In the genomic region with DNA sequence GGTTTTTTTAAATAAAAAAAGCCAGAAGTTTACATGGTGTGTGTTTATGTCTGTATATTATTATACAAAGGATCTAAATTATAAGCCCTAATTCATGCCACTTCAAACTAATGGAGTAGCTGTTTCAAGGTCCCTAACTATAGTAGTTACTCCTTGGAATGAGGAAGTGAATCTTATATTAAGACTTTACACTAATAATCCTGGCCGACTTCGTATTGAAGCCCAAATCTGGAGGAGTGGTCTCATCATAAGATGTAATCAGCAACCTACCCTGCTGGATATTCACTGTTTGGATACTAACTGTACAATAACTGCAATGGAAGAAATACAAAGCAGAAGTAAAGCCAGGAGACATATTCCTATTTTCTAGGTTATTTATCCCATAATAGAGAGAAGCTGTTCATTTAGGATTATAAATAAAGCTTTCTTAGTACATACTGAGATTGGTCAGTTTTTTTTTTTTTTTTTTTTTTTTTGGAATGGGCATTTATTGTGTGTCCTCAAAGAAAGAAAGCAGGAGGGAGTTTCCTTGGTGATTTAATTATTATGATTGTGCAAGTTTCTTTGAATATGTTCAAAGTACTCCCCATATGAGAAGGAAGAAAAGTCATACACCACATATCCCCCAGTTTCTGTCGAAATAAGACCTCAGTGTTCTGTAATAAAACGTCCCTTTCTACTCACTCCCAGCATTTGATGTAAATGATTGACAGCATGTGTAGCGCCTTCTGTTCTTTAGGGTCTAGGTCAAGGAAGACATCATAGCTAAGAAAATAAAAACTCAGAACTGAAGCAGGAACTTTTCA, we compare ENCODE assay signal across 26 cellular contexts.
A peak's percentile ranks its signal among the peaks of the same experiment; 100 is the strongest.
DNase-seq lines count a peak whose midpoint lies in the region; ATAC-seq, FAIRE-seq and TF ChIP-seq lines count a peak whose summit lies in the region.
"Had no signal": no experiment of that assay in that cellular context is flagged by ENCODE, and none has a peak within 500 bp of the region (broad histone marks: within the 10 kb centered on the region; RNA-seq: fewer than 3 reads in every experiment).

No MANE protein-coding gene starts in this region.

- no peak overlapping the region for H3K27ac ChIP-seq in K562 (ENCODE audit: extremely low read depth, low read depth, low read length)
- no peak overlapping the region for H3K27ac ChIP-seq in upper lobe of right lung
- H3K27ac ChIP-seq: ascending aorta, coronary artery, epithelial cell of prostate, heart right ventricle, SJSA1 had no signal

- in situ Hi-C loops in K562 (cut with MboI): no loop called here
- in situ Hi-C loops in KBM-7 (cut with MboI; ENCODE audit: low pct_unique_long_range_greater_than_20kb, low sequenced_read_pairs): no loop called here

- BruUV-seq in K562 (replicated peaks; lab: Mats Ljungman, UMichigan): no TSS peak

- H3K4me3 ChIP-seq in K562 (no peak overlapping the region), upper lobe of right lung (no peak overlapping the region)
- H3K4me3 ChIP-seq: ascending aorta, coronary artery, heart right ventricle, SJSA1, upper lobe of left lung had no signal

- no peak for TF ChIP-seq POLR2A in K562 (conservative IDR thresholded peaks at IDR 0.05)

- H3K36me3 ChIP-seq in K562 (ENCODE audit: control insufficient read depth, insufficient read depth, low read length) (no peaks in the 10 kb centered on the region), upper lobe of right lung (no peaks in the 10 kb centered on the region)
- H3K36me3 ChIP-seq: ascending aorta, heart right ventricle, SJSA1, upper lobe of left lung had no signal

- POLR2A ChIA-PET in K562 (lab: Yijun Ruan, JAX): interaction anchor here (1.1 kb wide), 1 partner anchor 17 kb away, joined by 3 read pairs; no protein-coding TSS in a partner anchor

- H3K9me1 ChIP-seq in K562 (ENCODE audit: control insufficient read depth, insufficient read depth, low read length): no peaks in the 10 kb centered on the region

- H2AFZ ChIP-seq in K562 (ENCODE audit: low read depth, low read length): no peak overlapping the region

- H3K9ac ChIP-seq in K562 (ENCODE audit: insufficient read depth in 1 of 2, low read depth in 2 of 2, low read length in 2 of 2): no peak overlapping the region

- no peak for TF ChIP-seq EP300 in K562 (IDR thresholded peaks at IDR 0.05; ENCODE audit: low read length)

- H3K4me1 ChIP-seq in K562 (replicated peaks in 1 of 2; ENCODE audit: control insufficient read depth in 2 of 2, insufficient read depth in 2 of 2, low read length in 2 of 2) (no peaks in the 10 kb centered on the region), upper lobe of right lung (no peaks in the 10 kb centered on the region)
- H3K4me1 ChIP-seq: SJSA1 had no signal

- TF ChIP-seq RAD21 in K562 (CRISPR knock-in tag; conservative IDR thresholded peaks at IDR 0.05 in 1 of 2, IDR thresholded peaks at IDR 0.05 in 1 of 2): no peak

- no peak overlapping the region for H3K4me2 ChIP-seq in K562 (ENCODE audit: insufficient read depth, low read length)

- H3K27me3 ChIP-seq in K562 (ENCODE audit: control insufficient read depth in 2 of 2, insufficient read depth in 2 of 2, low read length in 2 of 2): no peaks in the 10 kb centered on the region
- H3K27me3 ChIP-seq in upper lobe of right lung: no peaks in the 10 kb centered on the region
- H3K27me3 ChIP-seq: ascending aorta, heart right ventricle, SJSA1, upper lobe of left lung had no signal

- H3K79me2 ChIP-seq in K562 (ENCODE audit: control insufficient read depth, insufficient read depth, low read length): no peaks in the 10 kb centered on the region

- FAIRE-seq in K562 (lab: Jason Lieb, UNC): no peak

- no peaks in the 10 kb centered on the region for H4K20me1 ChIP-seq in K562 (replicated peaks; ENCODE audit: control insufficient read depth, insufficient read depth, low read length)

- CTCF ChIA-PET in K562 (lab: Yijun Ruan, JAX; ENCODE audit: low intra/inter-chr PET ratio): no interaction called here

- WGBS in K562 (ENCODE audit: insufficient coverage, low coverage, missing lambda C conversion rate): 40% methylated on average over 5 of the region's 5 CpGs

- H3K9me3 ChIP-seq in K562 (replicated peaks; ENCODE audit: control insufficient read depth, insufficient read depth, low read depth, low read length) (no peaks in the 10 kb centered on the region), upper lobe of right lung (no peaks in the 10 kb centered on the region)
- H3K9me3 ChIP-seq: ascending aorta, heart right ventricle, SJSA1, upper lobe of left lung had no signal

- peak; percentile 75 for DNase-seq in SIG-M5 treated with dmso at 0.1 percent for 504 hours (lab: John Stamatoyannopoulos, UW; ENCODE audit: unreplicated experiment)
- DNase-seq in SIG-M5 (lab: John Stamatoyannopoulos, UW): no peak
- no peak for DNase-seq in K562 (ENCODE audit: extremely low read depth in 1 of 4, low spot score in 3 of 4)
- DNase-seq in glomerular visceral epithelial cell (ENCODE audit: extremely low spot score): peak; percentile 7
- no peak for DNase-seq in upper lobe of right lung
- no peak for DNase-seq in dedifferentiated amniotic fluid mesenchymal stem cell (ENCODE audit: extremely low spot score)
- no peak for DNase-seq in KBM-7
- DNase-seq: activated CD4-positive, alpha-beta T cell treated with anti-CD3 and anti-CD28 coated beads for 1 hour; activated CD8-positive, alpha-beta memory T cell treated with anti-CD3 and anti-CD28 coated beads, Interleukin-2, amount 50 U/mL, for 4 hours; activated gamma-delta T cell treated with Interleukin-2 at 50 U/mL for 16 hours; C1 segment of cervical spinal cord; DND-41; heart right ventricle; islet precursor cell; NCI-H1694 treated with DMSO at 0.1 percent for 48 hours; NCI-H446 treated with DMSO at 0.1 percent for 48 hours; right cardiac atrium; stimulated activated naive CD8-positive, alpha-beta T cell treated with anti-CD3 and anti-CD28 coated beads, Interleukin-15, Interleukin-2, amounts not matched to agents 100 U/mL and 50 U/mL, for 24 hours; T-helper 9 cell; upper lobe of left lung had no signal

- TF ChIP-seq CTCF in K562 (IDR thresholded peaks at IDR 0.05 in 2 of 3, conservative IDR thresholded peaks at IDR 0.05 in 1 of 3; ENCODE audit: insufficient read depth in 2 of 3, low read depth in 1 of 3, low read length in 3 of 3) (no peak), upper lobe of right lung (IDR thresholded peaks at IDR 0.05) (no peak)

- ATAC-seq in K562 (no peak), upper lobe of right lung (peak; percentile 59), HG02938 (IDR thresholded peaks at IDR 0.05; ENCODE audit: unreplicated experiment) (no peak)
- ATAC-seq: HCT116; heart right ventricle; right cardiac atrium; stimulated activated naive CD8-positive, alpha-beta T cell treated with anti-CD3 and anti-CD28 coated beads, Interleukin-15, Interleukin-2, amounts not matched to agents 100 U/mL and 50 U/mL, for 24 hours had no signal

- intact Hi-C loops in K562 (cut with micrococcal nuclease) (no loop called here), upper lobe of right lung (cut with DNase I) (no loop called here)

TF ChIP-seq in K562, 482 proteins besides CTCF, POLR2A, EP300 and RAD21 (continues in another document):
- peak; percentile 80 for TF ChIP-seq ZNF384 (IDR thresholded peaks at IDR 0.05; ENCODE audit: low read depth, low read length)
- TF ChIP-seq, protein P1, sequence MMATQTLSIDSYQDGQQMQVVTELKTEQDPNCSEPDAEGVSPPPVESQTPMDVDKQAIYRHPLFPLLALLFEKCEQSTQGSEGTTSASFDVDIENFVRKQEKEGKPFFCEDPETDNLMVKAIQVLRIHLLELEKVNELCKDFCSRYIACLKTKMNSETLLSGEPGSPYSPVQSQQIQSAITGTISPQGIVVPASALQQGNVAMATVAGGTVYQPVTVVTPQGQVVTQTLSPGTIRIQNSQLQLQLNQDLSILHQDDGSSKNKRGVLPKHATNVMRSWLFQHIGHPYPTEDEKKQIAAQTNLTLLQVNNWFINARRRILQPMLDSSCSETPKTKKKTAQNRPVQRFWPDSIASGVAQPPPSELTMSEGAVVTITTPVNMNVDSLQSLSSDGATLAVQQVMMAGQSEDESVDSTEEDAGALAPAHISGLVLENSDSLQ (IDR thresholded peaks at IDR 0.05): peak; percentile 43; the same call in 1 of the 2 replicates

Comparison
In these comparisons a context has a peak if more than half of its experiments do, and no peak if none do; other contexts are left out.
1. DNase-seq: peak in SIG-M5 treated with dmso at 0.1 percent for 504 hours (single experiment) and glomerular visceral epithelial cell (single experiment); none in SIG-M5 (single experiment), K562 (0 of 4), upper lobe of right lung (single experiment), dedifferentiated amniotic fluid mesenchymal stem cell (single experiment) and KBM-7 (single experiment).